8 cellular contexts compared by ENCODE assay signal in genomic region chr1:31932491-31933316, GRCh38. TPM values are rescaled to one million over a fixed set of nuclear protein-coding genes. Genes with fewer than 3 reads are reported as not detected.
DNase-seq lines count a peak whose midpoint lies in the region; ATAC-seq and TF ChIP-seq lines count a peak whose summit lies in the region.

No MANE protein-coding gene starts in this region.

- intact Hi-C loops in dorsolateral prefrontal cortex (cut with DNase I), result loop anchor here in 1 of 2 donors (10.0 kb wide), 1 partner anchor 168 kb away; the partner anchor contains the start of gene ADGRB2

- TF ChIP-seq CTCF in GM12875 (IDR thresholded peaks at IDR 0.05; ENCODE audit: borderline replicate concordance, insufficient read depth, low read depth, low read length) (no peak), OCI-LY1 (IDR thresholded peaks at IDR 0.05; ENCODE audit: low read length) (no peak), dorsolateral prefrontal cortex (IDR thresholded peaks at IDR 0.05 in 54 of 56, conservative IDR thresholded peaks at IDR 0.05 in 2 of 56; ENCODE audit: low read depth in 1 of 56, partially characterized antibody in 56 of 56) (no peak), progenitor cell of endocrine pancreas (IDR thresholded peaks at IDR 0.05; ENCODE audit: unreplicated experiment) (no peak), omental fat pad (IDR thresholded peaks at IDR 0.05) (no peak)

- H3K27me3 ChIP-seq in OCI-LY1 (ENCODE audit: insufficient read depth, low read length) (no peaks in the 10 kb centered on the region), dorsolateral prefrontal cortex (no peaks in the 10 kb centered on the region)

- H3K27ac Mint-ChIP-seq in progenitor cell of endocrine pancreas, result peak overlapping the region; percentile 63

- H3K9me3 Mint-ChIP-seq in progenitor cell of endocrine pancreas (ENCODE audit: low read depth), result no peaks in the 10 kb centered on the region

- H3K4me1 Mint-ChIP-seq in progenitor cell of endocrine pancreas (ENCODE audit: low read depth), result peaks cover 64% of the 10 kb centered on the region

- H2AFZ ChIP-seq in OCI-LY1 (ENCODE audit: low read length), result no peak overlapping the region

- no peak overlapping the region for H3K4me3 Mint-ChIP-seq in progenitor cell of endocrine pancreas (ENCODE audit: low read depth)

- H3F3A ChIP-seq in OCI-LY1 (ENCODE audit: insufficient read depth, low read length), result no peaks in the 10 kb centered on the region

- no peaks in the 10 kb centered on the region for H3K9me2 ChIP-seq in OCI-LY1 (ENCODE audit: low read depth, low read length)

- H4K20me1 ChIP-seq in OCI-LY1 (ENCODE audit: insufficient read depth, low read length), result no peaks in the 10 kb centered on the region

- H3K9ac ChIP-seq in OCI-LY1 (ENCODE audit: low read length), result peak overlapping the region; percentile 37; the same call in 1 of the 2 replicates

- ATAC-seq in omental fat pad (ENCODE audit: low FRiP score) (no peak), HG03025 (IDR thresholded peaks at IDR 0.05; ENCODE audit: low FRiP score, unreplicated experiment) (no peak), GM19463 (IDR thresholded peaks at IDR 0.05; ENCODE audit: unreplicated experiment) (no peak)

- peaks cover 11% of the 10 kb centered on the region; the same call in 1 of the 2 replicates for H3K36me3 ChIP-seq in OCI-LY1 (ENCODE audit: insufficient read depth, low read length)

- peak overlapping the region; percentile 76 for H3K4me2 ChIP-seq in OCI-LY1 (ENCODE audit: low read length)

- H3K4me3 ChIP-seq in GM12875 (ENCODE audit: low read depth, low read length) (peak overlapping the region; percentile 28), OCI-LY1 (ENCODE audit: low read depth, low read length, poor library complexity, severe bottlenecking) (peak overlapping the region; percentile 95), dorsolateral prefrontal cortex (peak overlapping the region in 11 of 59 donors; percentile 3 to 52 (median 13))

- H3K9me3 ChIP-seq in OCI-LY1 (ENCODE audit: low read length), result no peaks in the 10 kb centered on the region

- no peaks in the 10 kb centered on the region for H3K27me3 Mint-ChIP-seq in progenitor cell of endocrine pancreas

- no peaks in the 10 kb centered on the region for H3K36me3 Mint-ChIP-seq in progenitor cell of endocrine pancreas (ENCODE audit: insufficient read depth)

- H3K27ac ChIP-seq in OCI-LY1 (ENCODE audit: low read depth, low read length, poor library complexity, severe bottlenecking) (peak overlapping the region; percentile 83), dorsolateral prefrontal cortex (peak overlapping the region in 58 of 59 donors; percentile 15 to 97 (median 82))

- DNase-seq in dorsolateral prefrontal cortex (no peak), progenitor cell of endocrine pancreas (ENCODE audit: low spot score, unreplicated experiment) (no peak), hippocampal formation (lab: John Stamatoyannopoulos, UW) (no peak), omental fat pad (ENCODE audit: low spot score) (no peak)

- peaks cover 99% of the 10 kb centered on the region for H3K79me2 ChIP-seq in OCI-LY1 (ENCODE audit: insufficient read depth, low read length)

- H3K4me1 ChIP-seq in OCI-LY1 (ENCODE audit: insufficient read depth, low read length, severe bottlenecking), result peaks cover 89% of the 10 kb centered on the region

RNA-seq across cellular contexts. Expression of gene PTP4A2, which starts 5.5 kb away (rescaled TPM):
- 100 to 1,000 TPM; 185 to 784 (median 393) TPM for total RNA-seq in dorsolateral prefrontal cortex
- 157 and 161 TPM in 2 replicates for total RNA-seq in progenitor cell of endocrine pancreas
- 100 to 1,000 TPM; 216 to 385 (median 283) TPM for total RNA-seq in omental fat pad
